8 cellular contexts compared by ENCODE assay signal in the genomic region with DNA sequence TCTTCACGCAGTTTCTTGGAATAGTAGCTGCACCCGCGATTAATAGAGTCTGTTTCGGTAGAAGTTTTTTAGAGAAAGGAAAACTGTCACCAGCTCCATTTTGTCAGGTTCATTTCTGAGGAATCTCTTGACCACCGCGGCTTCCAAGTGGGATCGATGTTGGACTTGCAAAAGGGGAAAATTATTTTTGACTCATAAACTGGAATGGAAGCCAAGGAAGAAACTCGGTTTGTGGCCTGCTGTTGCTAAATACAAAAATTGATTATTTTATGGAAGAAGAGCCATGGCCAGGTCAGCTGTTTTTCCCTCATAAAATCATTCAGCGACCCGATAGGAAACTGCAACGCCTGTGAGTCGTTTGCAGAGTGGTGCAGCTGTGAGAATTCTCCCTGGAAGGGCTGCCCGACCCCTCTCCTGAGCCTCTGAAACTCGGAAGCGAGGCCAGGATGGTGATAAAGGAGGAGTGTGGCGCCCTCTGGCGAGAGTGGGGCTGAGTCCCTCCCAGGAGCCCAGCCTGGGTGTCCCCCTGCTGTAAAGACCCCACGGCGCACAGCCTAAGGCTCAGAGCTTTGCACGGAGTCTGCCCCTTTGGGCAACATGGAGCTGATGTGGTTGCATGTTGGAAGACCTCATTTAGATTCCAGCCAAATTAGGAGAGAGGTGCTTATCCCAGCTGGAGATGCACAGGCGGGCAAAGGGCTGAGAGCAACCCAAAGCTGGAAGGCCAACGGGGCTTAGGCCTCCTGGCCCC.
DNase-seq lines count a peak whose midpoint lies in the region; ATAC-seq lines count a peak whose summit lies in the region.

No MANE protein-coding gene starts in this region.

- H3K27ac ChIP-seq in caudate nucleus (ENCODE audit: low read depth, low read length) = no peak overlapping the region

- peak; percentile 9 for DNase-seq in DMS53 treated with DMSO at 0.1 percent for 48 hours (lab: John Stamatoyannopoulos, UW; ENCODE audit: unreplicated experiment)
- DNase-seq in LoVo (ENCODE audit: low spot score) = peak; percentile 23
- peak in 55 of 61 donors; percentile 4 to 78 (median 47) for DNase-seq in caudate nucleus (lab: John Stamatoyannopoulos, UW)
- DNase-seq in kidney tubule cell (ENCODE audit: low spot score) = peak; percentile 38
- DNase-seq in stimulated activated CD4-positive, alpha-beta T cell treated with anti-CD3 and anti-CD28 coated beads, Interleukin-4, amount 100 ng/mL, for 48 hours (ENCODE audit: low read depth in 2 of 2) = peak; percentile 52 to 59

- ATAC-seq in activated CD4-positive, CD25-positive, alpha-beta regulatory T cell treated with anti-CD3 and anti-CD28 coated beads, Interleukin-2, amount 50 U/mL, for 24 hours = peak; percentile 74 to 76
- ATAC-seq in HG02870 (IDR thresholded peaks at IDR 0.05; ENCODE audit: unreplicated experiment) (no peak), HG03108 (IDR thresholded peaks at IDR 0.05; ENCODE audit: unreplicated experiment) (no peak)

Comparison
In these comparisons a context has a peak if more than half of its experiments do, and no peak if none do; other contexts are left out.
1. ATAC-seq: peak in activated CD4-positive, CD25-positive, alpha-beta regulatory T cell treated with anti-CD3 and anti-CD28 coated beads, Interleukin-2, amount 50 U/mL, for 24 hours (2 of 2); none in HG02870 (single experiment) and HG03108 (single experiment).
2. Peak in every context shown above with its lines, with median percentiles within 50 percentile points of each other: DNase-seq.